In genomic region chr5:72847989-72848473, GRCh38 we compare ENCODE assay signal across 8 cellular contexts. TPM values are rescaled to one million over a fixed set of nuclear protein-coding genes. Genes with fewer than 3 reads are reported as not detected.
DNase-seq lines count a peak whose midpoint lies in the region; ATAC-seq and TF ChIP-seq lines count a peak whose summit lies in the region.

No MANE protein-coding gene starts in this region.

- DNase-seq in COLO829 (ENCODE audit: low spot score) = peak; percentile 52
- peak; percentile 59 for DNase-seq in HS-27A (ENCODE audit: low read depth)
- DNase-seq in NT2/D1 (ENCODE audit: low read depth, low spot score) = peak; percentile 70
- DNase-seq in activated CD8-positive, alpha-beta memory T cell treated with anti-CD3 and anti-CD28 coated beads, Interleukin-2, amount 50 U/mL, for 4 hours = peak; percentile 83
- DNase-seq in endothelial cell (ENCODE audit: low spot score) = peak; percentile 84
- peak; percentile 68 to 83 for DNase-seq in mesothelial cell of epicardium (ENCODE audit: low spot score in 2 of 2, unreplicated experiment in 2 of 2)
- DNase-seq in stimulated activated CD8-positive, alpha-beta memory T cell treated with anti-CD3 and anti-CD28 coated beads, Interleukin-15, amount 100 ng/mL, for 4 hours (ENCODE audit: low read depth in 2 of 2) = peak; percentile 76 to 78

- H3K27ac Mint-ChIP-seq in endothelial cell (ENCODE audit: unreplicated experiment) (peak overlapping the region; percentile 96), mesothelial cell of epicardium (peak overlapping the region; percentile 98)

- no peaks in the 10 kb centered on the region for H3K4me1 ChIP-seq in NT2/D1 (ENCODE audit: insufficient read depth, insufficient read length)

- ATAC-seq in GM19467 (IDR thresholded peaks at IDR 0.05; ENCODE audit: unreplicated experiment) = peak; percentile 85

- H3K4me3 ChIP-seq in NT2/D1 (ENCODE audit: insufficient read length, low read depth) = peak overlapping the region; percentile 84

- no peak for TF ChIP-seq CTCF in endothelial cell (IDR thresholded peaks at IDR 0.05; ENCODE audit: unreplicated experiment)
- no peak for TF ChIP-seq CTCF in mesothelial cell of epicardium (IDR thresholded peaks at IDR 0.05; ENCODE audit: unreplicated experiment)

- H3K9me3 Mint-ChIP-seq in endothelial cell (ENCODE audit: unreplicated experiment) (no peaks in the 10 kb centered on the region), mesothelial cell of epicardium (no peaks in the 10 kb centered on the region)

- no peaks in the 10 kb centered on the region for H3K27me3 ChIP-seq in NT2/D1 (ENCODE audit: insufficient read depth, insufficient read length)

- peaks cover 10% of the 10 kb centered on the region for H3K36me3 Mint-ChIP-seq in endothelial cell (ENCODE audit: low read depth, unreplicated experiment)
- peaks cover 6% of the 10 kb centered on the region for H3K36me3 Mint-ChIP-seq in mesothelial cell of epicardium

- peak overlapping the region; percentile 86 for H3K9ac ChIP-seq in NT2/D1 (ENCODE audit: insufficient read length, low read depth)

- peaks cover 26% of the 10 kb centered on the region for H3K4me1 Mint-ChIP-seq in endothelial cell (ENCODE audit: unreplicated experiment)
- peaks cover 55% of the 10 kb centered on the region for H3K4me1 Mint-ChIP-seq in mesothelial cell of epicardium

- H3K27me3 Mint-ChIP-seq in endothelial cell (ENCODE audit: unreplicated experiment) (peaks cover 14% of the 10 kb centered on the region), mesothelial cell of epicardium (ENCODE audit: low read depth) (no peaks in the 10 kb centered on the region)

- H3K9me3 ChIP-seq in NT2/D1 (ENCODE audit: insufficient read depth, low read length) = no peaks in the 10 kb centered on the region

- peaks cover 24% of the 10 kb centered on the region for H3K36me3 ChIP-seq in NT2/D1 (ENCODE audit: insufficient read depth, insufficient read length, low read length)

- H3K4me3 Mint-ChIP-seq in endothelial cell (ENCODE audit: unreplicated experiment) (peak overlapping the region; percentile 97), mesothelial cell of epicardium (peak overlapping the region; percentile 98)

RNA-seq across cellular contexts. Expression of gene TNPO1, which starts 31.6 kb away (rescaled TPM):
- total RNA-seq in endothelial cell (ENCODE audit: unreplicated experiment) (149 TPM), mesothelial cell of epicardium (127 to 141 TPM (median 135 TPM) in 3 replicates)

Comparison
In these comparisons a context has a peak if more than half of its experiments do, and no peak if none do; other contexts are left out.
1. Peak in every context shown above with its lines: DNase-seq, ATAC-seq and H3K4me3 ChIP-seq.